ENCODE assay signal across 12 cellular contexts in genomic region chr6:125529061-125529460, GRCh38.
"Had no signal": no experiment of that assay in that cellular context is flagged by ENCODE, and none has a peak within 500 bp of the region (broad histone marks: within the 10 kb centered on the region; RNA-seq: fewer than 3 reads in every experiment).

No MANE protein-coding gene starts in this region.

- H3K27ac ChIP-seq: esophagus muscularis mucosa, pancreas, transverse colon had no signal

- H3K4me1 ChIP-seq: pancreas, transverse colon had no signal

- H3K4me1 Mint-ChIP-seq: T-cell had no signal

- H3K9me3 Mint-ChIP-seq: activated CD4-positive, alpha-beta memory T cell treated with anti-CD3 and anti-CD28 coated beads for 36 hours; activated T-cell treated with anti-CD3 and anti-CD28 coated beads, Interleukin-2, amount 50 U/mL, for 4 hours; T-cell had no signal

- H3K4me3 ChIP-seq: esophagus muscularis mucosa, pancreas, transverse colon had no signal

- DNase-seq: activated CD4-positive, alpha-beta memory T cell treated with anti-CD3 and anti-CD28 coated beads for 36 hours; activated gamma-delta T cell; activated T-cell treated with anti-CD3 and anti-CD28 coated beads, Interleukin-2, amount 50 U/mL, for 4 hours; amygdala; foreskin fibroblast; midbrain; pancreas; T-cell; T1000; transverse colon had no signal

- H3K36me3 Mint-ChIP-seq: activated CD4-positive, alpha-beta memory T cell treated with anti-CD3 and anti-CD28 coated beads for 36 hours; activated naive CD8-positive, alpha-beta T cell; T-cell had no signal

- ATAC-seq: activated T-cell treated with anti-CD3 and anti-CD28 coated beads, Interleukin-2, amount 50 U/mL, for 4 hours; pancreas; T-cell had no signal

- H3K36me3 ChIP-seq: esophagus muscularis mucosa, pancreas, transverse colon had no signal

- H3K27ac Mint-ChIP-seq: activated CD4-positive, alpha-beta memory T cell treated with anti-CD3 and anti-CD28 coated beads for 36 hours; activated naive CD8-positive, alpha-beta T cell; T-cell had no signal

- H3K9me3 ChIP-seq: esophagus muscularis mucosa, pancreas, transverse colon had no signal

- H3K4me3 Mint-ChIP-seq: activated CD4-positive, alpha-beta memory T cell treated with anti-CD3 and anti-CD28 coated beads for 36 hours; activated naive CD8-positive, alpha-beta T cell; activated T-cell treated with anti-CD3 and anti-CD28 coated beads, Interleukin-2, amount 50 U/mL, for 4 hours; T-cell had no signal
